2 cellular contexts compared by ENCODE assay signal in the genomic region with DNA sequence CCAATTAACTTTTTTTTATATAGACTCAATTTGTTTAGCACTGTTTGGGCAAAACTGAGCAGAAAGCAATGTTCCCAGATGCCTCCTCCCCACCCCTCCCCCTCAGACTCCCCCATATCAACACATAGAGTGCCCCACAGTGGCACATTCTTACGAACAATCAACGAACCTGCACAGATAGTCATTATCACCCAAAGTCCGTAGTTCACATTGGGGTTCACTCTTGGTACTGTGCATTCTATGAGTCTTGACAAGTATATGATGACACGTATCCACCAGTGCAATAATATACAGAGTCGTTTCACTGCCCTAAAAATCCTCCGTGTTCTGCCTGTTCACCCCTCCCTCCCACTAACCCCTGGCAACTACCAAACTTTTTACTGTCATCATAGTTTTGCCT.
TF ChIP-seq lines count a peak whose summit lies in the region.

No MANE protein-coding gene starts in this region.

TF ChIP-seq in HepG2, 621 proteins besides CTCF, POLR2A, EP300 and RAD21:
- no peak for TF ChIP-seq CCAR2 (optimal IDR thresholded peaks at IDR 0.05; ENCODE audit: low read depth, low read length)
- TF ChIP-seq HNF4A (CRISPR knock-in tag; IDR thresholded peaks at IDR 0.05) = peak; percentile 44; the same call in 1 of the 2 replicates
- TF ChIP-seq ZNF281 (CRISPR knock-in tag; IDR thresholded peaks at IDR 0.05; ENCODE audit: borderline replicate concordance) = peak; percentile 35; the same call in 1 of the 2 replicates

TF ChIP-seq in K562, 482 proteins besides CTCF, POLR2A, EP300 and RAD21:
- TF ChIP-seq MYC (IDR thresholded peaks at IDR 0.05; ENCODE audit: low read depth, low read length) (no peak), MYC (CRISPR knock-in tag; IDR thresholded peaks at IDR 0.05; ENCODE audit: borderline replicate concordance, low read depth) (no peak)
- TF ChIP-seq, protein P1, sequence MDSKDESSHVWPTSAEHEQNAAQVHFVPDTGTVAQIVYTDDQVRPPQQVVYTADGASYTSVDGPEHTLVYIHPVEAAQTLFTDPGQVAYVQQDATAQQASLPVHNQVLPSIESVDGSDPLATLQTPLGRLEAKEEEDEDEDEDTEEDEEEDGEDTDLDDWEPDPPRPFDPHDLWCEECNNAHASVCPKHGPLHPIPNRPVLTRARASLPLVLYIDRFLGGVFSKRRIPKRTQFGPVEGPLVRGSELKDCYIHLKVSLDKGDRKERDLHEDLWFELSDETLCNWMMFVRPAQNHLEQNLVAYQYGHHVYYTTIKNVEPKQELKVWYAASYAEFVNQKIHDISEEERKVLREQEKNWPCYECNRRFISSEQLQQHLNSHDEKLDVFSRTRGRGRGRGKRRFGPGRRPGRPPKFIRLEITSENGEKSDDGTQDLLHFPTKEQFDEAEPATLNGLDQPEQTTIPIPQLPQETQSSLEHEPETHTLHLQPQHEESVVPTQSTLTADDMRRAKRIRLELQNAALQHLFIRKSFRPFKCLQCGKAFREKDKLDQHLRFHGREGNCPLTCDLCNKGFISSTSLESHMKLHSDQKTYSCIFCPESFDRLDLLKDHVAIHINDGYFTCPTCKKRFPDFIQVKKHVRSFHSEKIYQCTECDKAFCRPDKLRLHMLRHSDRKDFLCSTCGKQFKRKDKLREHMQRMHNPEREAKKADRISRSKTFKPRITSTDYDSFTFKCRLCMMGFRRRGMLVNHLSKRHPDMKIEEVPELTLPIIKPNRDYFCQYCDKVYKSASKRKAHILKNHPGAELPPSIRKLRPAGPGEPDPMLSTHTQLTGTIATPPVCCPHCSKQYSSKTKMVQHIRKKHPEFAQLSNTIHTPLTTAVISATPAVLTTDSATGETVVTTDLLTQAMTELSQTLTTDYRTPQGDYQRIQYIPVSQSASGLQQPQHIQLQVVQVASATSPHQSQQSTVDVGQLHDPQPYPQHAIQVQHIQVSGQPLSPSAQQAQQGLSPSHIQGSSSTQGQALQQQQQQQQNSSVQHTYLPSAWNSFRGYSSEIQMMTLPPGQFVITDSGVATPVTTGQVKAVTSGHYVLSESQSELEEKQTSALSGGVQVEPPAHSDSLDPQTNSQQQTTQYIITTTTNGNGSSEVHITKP (IDR thresholded peaks at IDR 0.05; ENCODE audit: partially characterized antibody) = peak; percentile 17
